ENCODE assay signal across 27 cellular contexts in genomic region chr1:22107126-22107525, GRCh38. TPM values are rescaled to one million over a fixed set of nuclear protein-coding genes. Genes with fewer than 3 reads are reported as not detected.
DNase-seq lines count a peak whose midpoint lies in the region; ATAC-seq and TF ChIP-seq lines count a peak whose summit lies in the region.
"Had no signal": no experiment of that assay in that cellular context is flagged by ENCODE, and none has a peak within 500 bp of the region (broad histone marks: within the 10 kb centered on the region; RNA-seq: fewer than 3 reads in every experiment).

No MANE protein-coding gene starts in this region.

- H3F3A ChIP-seq in GM23248 (ENCODE audit: insufficient read depth) (peaks cover 27% of the 10 kb centered on the region), MM.1S (ENCODE audit: insufficient read depth, low read length) (peaks cover 14% of the 10 kb centered on the region)

- H3K79me2 ChIP-seq in GM23248 (ENCODE audit: insufficient read depth) (peaks cover 100% of the 10 kb centered on the region), MM.1S (ENCODE audit: low read length) (no peaks in the 10 kb centered on the region)

- no peaks in the 10 kb centered on the region for H3K27me3 ChIP-seq in GM23248 (replicated peaks; ENCODE audit: insufficient read depth)
- H3K27me3 ChIP-seq in MM.1S (replicated peaks; ENCODE audit: insufficient read depth, low read length): no peaks in the 10 kb centered on the region
- H3K27me3 ChIP-seq: esophagus muscularis mucosa, neural progenitor cell had no signal

- peaks cover 17% of the 10 kb centered on the region; the same call in 1 of the 2 replicates for H4K20me1 ChIP-seq in GM23248 (ENCODE audit: insufficient read depth)
- peaks cover 10% of the 10 kb centered on the region; the same call in 1 of the 2 replicates for H4K20me1 ChIP-seq in MM.1S (ENCODE audit: insufficient read depth, low read length)

- H3K27ac ChIP-seq in GM23248 (no peak overlapping the region), MM.1S (ENCODE audit: low read length) (no peak overlapping the region)
- H3K27ac ChIP-seq: esophagus muscularis mucosa, KMS-11, neural progenitor cell, psoas muscle had no signal

- no peak for TF ChIP-seq CTCF in MM.1S (IDR thresholded peaks at IDR 0.05; ENCODE audit: low read length)

- no peaks in the 10 kb centered on the region for H3K9me2 ChIP-seq in GM23248 (ENCODE audit: insufficient read depth)
- H3K9me2 ChIP-seq in MM.1S (replicated peaks; ENCODE audit: insufficient read depth, low read length): no peaks in the 10 kb centered on the region

- H3K9ac ChIP-seq in GM23248 (no peak overlapping the region), MM.1S (ENCODE audit: low read length) (no peak overlapping the region)
- H3K9ac ChIP-seq: KMS-11, neural progenitor cell had no signal

- DNase-seq in A172 (ENCODE audit: low spot score) (peak; percentile 14), GM23248 (peak; percentile 48), amniotic epithelial cell (ENCODE audit: low read depth) (peak; percentile 87), kidney glomerular epithelial cell (lab: John Stamatoyannopoulos, UW) (peak; percentile 55), head of caudate nucleus (no peak), DMS 273 treated with DMSO at 0.1 percent for 48 hours (lab: John Stamatoyannopoulos, UW) (no peak), MM.1S (no peak)
- DNase-seq: activated CD8-positive, alpha-beta T cell treated with anti-CD3 and anti-CD28 coated beads, Interleukin-2, amount 10 ng/mL, durations not matched to agents 7 days and 5 days; activated naive CD4-positive, alpha-beta T cell treated with Interleukin-2 at 50 U/mL for 16 hours; activated T-cell treated with anti-CD3 and anti-CD28 coated beads, Interleukin-2, amount 50 U/mL, for 24 hours; C1 segment of cervical spinal cord; effector CD4-positive, alpha-beta T cell; H9; NCI-H1048; NCI-H187; NCI-H2227 treated with DMSO at 0.1 percent for 48 hours; NCI-H774; psoas muscle; stimulated activated CD4-positive, alpha-beta T cell treated with anti-CD3 and anti-CD28 coated beads, Interleukin-1b, Interleukin-23, amount 100 ng/mL, for 48 hours; T1000 had no signal

- H3K4me3 ChIP-seq in GM23248: no peak overlapping the region
- no peak overlapping the region for H3K4me3 ChIP-seq in MM.1S (ENCODE audit: low read length)
- H3K4me3 ChIP-seq: esophagus muscularis mucosa, neural progenitor cell, psoas muscle, skin epidermis had no signal

- H3K4me2 ChIP-seq in GM23248 (ENCODE audit: unreplicated experiment) (no peak overlapping the region), MM.1S (ENCODE audit: low read depth, low read length) (no peak overlapping the region)
- H3K4me2 ChIP-seq: KMS-11, neural progenitor cell had no signal

- WGBS in GM23248 (ENCODE audit: low coverage in 1 of 2, low lambda C conversion rate in 2 of 2, missing lambda C conversion rate in 2 of 2), 2 experiments: 87 to 90% methylated on average over 5 of the region's 5 CpGs

- in situ Hi-C loops in GM23248 (cut with MboI): no loop called here

- intact Hi-C loops in head of caudate nucleus (cut with DNase I): no loop called here

- H3K36me3 ChIP-seq in GM23248 (ENCODE audit: low read depth) (0 out of 2 replicates have a peak, but pooled peaks cover 11% of the 10 kb centered on the region), MM.1S (replicated peaks; ENCODE audit: insufficient read depth, low read length) (no peaks in the 10 kb centered on the region)
- H3K36me3 ChIP-seq: neural progenitor cell had no signal

- no peak overlapping the region for H2AFZ ChIP-seq in GM23248
- H2AFZ ChIP-seq in MM.1S (ENCODE audit: low read length): no peak overlapping the region
- H2AFZ ChIP-seq: neural progenitor cell had no signal

- H3K9me3 ChIP-seq in GM23248 (ENCODE audit: low read depth): no peaks in the 10 kb centered on the region
- H3K9me3 ChIP-seq in MM.1S (replicated peaks; ENCODE audit: insufficient read depth, low read length): no peaks in the 10 kb centered on the region
- H3K9me3 ChIP-seq: esophagus muscularis mucosa, psoas muscle had no signal

- H3K4me1 ChIP-seq in GM23248 (ENCODE audit: insufficient read depth) (peaks cover 4% of the 10 kb centered on the region; the same call in 1 of the 2 replicates), MM.1S (ENCODE audit: low read length) (peaks cover 21% of the 10 kb centered on the region)
- H3K4me1 ChIP-seq: neural progenitor cell had no signal

- no peak for ATAC-seq in GM18870 (IDR thresholded peaks at IDR 0.05; ENCODE audit: unreplicated experiment)
- ATAC-seq: activated CD8-positive, alpha-beta T cell treated with anti-CD3 and anti-CD28 coated beads, Interleukin-2, amount 10 ng/mL, durations not matched to agents 7 days and 5 days; psoas muscle had no signal

RNA-seq across cellular contexts. Expression of gene WNT4, which starts 35.8 kb away (rescaled TPM):
- 0.03 TPM in 1 of 2 replicates, not detected in the other for total RNA-seq in A172 (2014; rRNA removed; shearing (Covaris generic))
- 0.13 and 0.32 TPM in 2 replicates for total RNA-seq in GM23248 (2014; rRNA removed; shearing (Covaris generic))
- 0.05 TPM in 1 of 2 replicates, not detected in the other for polyA plus RNA-seq in GM23248 (2016; fragmentation: Nextera tagmentation; extraction: Ambion mirVana)
- total RNA-seq: activated CD8-positive, alpha-beta T cell treated with anti-CD3 and anti-CD28 coated beads, Interleukin-2, amount 10 ng/mL, durations not matched to agents 7 days and 5 days; mononuclear cell; OCI-LY7 had no signal

RNA-seq across cellular contexts. Expression of gene CDC42, which starts 54.6 kb away (rescaled TPM):
- 260 and 289 TPM in 2 replicates for total RNA-seq in A172 (2014; rRNA removed; shearing (Covaris generic))
- 403 and 420 TPM in 2 replicates for total RNA-seq in GM23248 (2014; rRNA removed; shearing (Covaris generic))
- polyA plus RNA-seq in GM23248 (2016; fragmentation: Nextera tagmentation; extraction: Ambion mirVana): 159 TPM in 2 replicates

Comparison
In these comparisons a context has a peak if more than half of its experiments do, and no peak if none do; other contexts are left out.
1. DNase-seq: peak in A172 (single experiment), GM23248 (single experiment), amniotic epithelial cell (single experiment) and kidney glomerular epithelial cell (single experiment); none in head of caudate nucleus (0 of 42), DMS 273 treated with DMSO at 0.1 percent for 48 hours (single experiment) and MM.1S (single experiment).